In genomic region chr10:80320377-80320776, GRCh38 we compare ENCODE assay signal across 26 cellular contexts. TPM values are rescaled to one million over a fixed set of nuclear protein-coding genes. Genes with fewer than 3 reads are reported as not detected.
DNase-seq lines count a peak whose midpoint lies in the region; ATAC-seq, FAIRE-seq and TF ChIP-seq lines count a peak whose summit lies in the region.
"Had no signal": no experiment of that assay in that cellular context is flagged by ENCODE, and none has a peak within 500 bp of the region (broad histone marks: within the 10 kb centered on the region; RNA-seq: fewer than 3 reads in every experiment).

No MANE protein-coding gene starts in this region.

- intact Hi-C loops in body of pancreas (cut with DNase I) (no loop called here), HepG2 (cut with micrococcal nuclease; ENCODE audit: unreplicated experiment) (loop anchor here (1.0 to 5.0 kb wide), 2 partner anchors 58 to 135 kb away; no protein-coding TSS in a partner anchor)

- TF ChIP-seq EP300 in HepG2 (IDR thresholded peaks at IDR 0.05; ENCODE audit: low read depth in 2 of 2, low read length in 2 of 2) (peak in 1 of 2 experiments; percentile 40; a peak in 1 of 4 replicates), HepG2 (CRISPR knock-in tag; IDR thresholded peaks at IDR 0.05; ENCODE audit: borderline replicate concordance) (no peak)

- in situ Hi-C loops in HepG2 (cut with HindIII; ENCODE audit: extremely low pct_ligation_motif_present, low pct_unique_long_range_greater_than_20kb): no loop called here

- H3K27me3 ChIP-seq in body of pancreas: no peaks in the 10 kb centered on the region
- H3K27me3 ChIP-seq in HepG2 (ENCODE audit: control insufficient read depth in 1 of 2, insufficient read depth in 2 of 2, low read length in 2 of 2): no peaks in the 10 kb centered on the region

- H3K79me2 ChIP-seq in HepG2 (ENCODE audit: insufficient read depth, low read length): no peaks in the 10 kb centered on the region

- FAIRE-seq in HepG2 (lab: Jason Lieb, UNC): peak; percentile 15
- FAIRE-seq in urothelium cell line (lab: Jason Lieb, UNC): peak; percentile 40
- FAIRE-seq: G401.6, GM12878 had no signal

- TF ChIP-seq POLR2A in body of pancreas (IDR thresholded peaks at IDR 0.05): no peak
- no peak for TF ChIP-seq POLR2A in HepG2 (IDR thresholded peaks at IDR 0.05; ENCODE audit: insufficient read depth in 1 of 2, low read depth in 2 of 2, low read length in 2 of 2)

- peak; percentile 37 for DNase-seq in DMS53 (lab: John Stamatoyannopoulos, UW)
- no peak for DNase-seq in DMS53 treated with DMSO at 0.1 percent for 48 hours (lab: John Stamatoyannopoulos, UW; ENCODE audit: unreplicated experiment)
- no peak for DNase-seq in body of pancreas
- DNase-seq in HepG2 (ENCODE audit: low spot score): peak; percentile 39
- DNase-seq in urothelium cell line (ENCODE audit: low spot score): no peak
- DNase-seq in SIG-M5 treated with dmso at 0.1 percent for 504 hours (lab: John Stamatoyannopoulos, UW; ENCODE audit: unreplicated experiment): no peak
- DNase-seq in foreskin melanocyte: no peak
- DNase-seq in omental fat pad (ENCODE audit: low spot score): no peak
- DNase-seq: 8988T; CD4-positive, CD25-positive, alpha-beta regulatory T cell; H9; HFFc6; NCI-H1092; NCI-H1417 treated with DMSO at 0.1 percent for 48 hours; NCI-H1694 treated with DMSO at 0.1 percent for 48 hours; NCI-H2171; NCI-H226; NCI-H510A; NCI-H69; SHP77 had no signal

- no peak overlapping the region for H3K4me3 ChIP-seq in body of pancreas
- H3K4me3 ChIP-seq in HepG2 (replicated peaks in 1 of 3; ENCODE audit: insufficient read depth in 1 of 3, low read depth in 2 of 3, low read length in 3 of 3): no peak overlapping the region
- H3K4me3 ChIP-seq: GM12878, GM23338 had no signal

- H2AFZ ChIP-seq in HepG2 (ENCODE audit: low read length): no peak overlapping the region
- H2AFZ ChIP-seq: GM23338 had no signal

- H3K27ac ChIP-seq in body of pancreas (peak overlapping the region in 3 of 4 donors; percentile 67 to 73 (median 71)), HepG2 (ENCODE audit: extremely low read length, insufficient read depth, low read length) (peak overlapping the region; percentile 2)
- H3K27ac ChIP-seq: RWPE1 had no signal

- H3K4me1 ChIP-seq in body of pancreas (peaks cover 64% of the 10 kb centered on the region), HepG2 (ENCODE audit: insufficient read depth, low read length) (peaks cover 54% of the 10 kb centered on the region)

- H3K9ac ChIP-seq in HepG2 (ENCODE audit: insufficient read depth, low read depth, low read length): no peak overlapping the region

- ATAC-seq in body of pancreas (no peak), HepG2 (peak; percentile 95), omental fat pad (ENCODE audit: low FRiP score) (no peak)
- ATAC-seq: GM12878, GM23338 had no signal

- no peaks in the 10 kb centered on the region for H3K9me3 ChIP-seq in body of pancreas
- H3K9me3 ChIP-seq in HepG2 (ENCODE audit: low read length): no peaks in the 10 kb centered on the region

- H3K4me2 ChIP-seq in HepG2 (ENCODE audit: low read depth, low read length): peak overlapping the region; percentile 5; the same call in 1 of the 2 replicates
- H3K4me2 ChIP-seq: GM23338 had no signal

- no peaks in the 10 kb centered on the region for H4K20me1 ChIP-seq in HepG2 (ENCODE audit: insufficient read depth, low read length)

- POLR2A ChIA-PET in HepG2 (lab: Yijun Ruan, JAX): no interaction called here

- BruUV-seq in HepG2 (replicated peaks; lab: Mats Ljungman, UMichigan): no TSS peak

- no peak for TF ChIP-seq CTCF in body of pancreas (IDR thresholded peaks at IDR 0.05)
- TF ChIP-seq CTCF in HepG2 (CRISPR knock-in tag; IDR thresholded peaks at IDR 0.05): no peak
- TF ChIP-seq CTCF in omental fat pad (IDR thresholded peaks at IDR 0.05): no peak

- no peak for TF ChIP-seq RAD21 in HepG2 (CRISPR knock-in tag; IDR thresholded peaks at IDR 0.05)

- CTCF ChIA-PET in HepG2 (lab: Yijun Ruan, JAX; ENCODE audit: low intra/inter-chr PET ratio, low total read pairs): no interaction called here

- no peaks in the 10 kb centered on the region for H3K36me3 ChIP-seq in body of pancreas (replicated peaks in 1 of 2; ENCODE audit: insufficient read depth in 1 of 2, low read depth in 2 of 2)
- no peaks in the 10 kb centered on the region for H3K36me3 ChIP-seq in HepG2 (replicated peaks in 1 of 2; ENCODE audit: control insufficient read depth in 1 of 2, insufficient read depth in 2 of 2, low read length in 2 of 2)

RNA-seq across cellular contexts. Expression of gene MAT1A, which starts 30.9 kb away (rescaled TPM):
- total RNA-seq in body of pancreas: 10 to 100 TPM in 1 of 2 donors, 1 to 10 TPM in 1; 9.6 to 11.9 TPM
- 76.9 and 101 TPM in 2 replicates for total RNA-seq in HepG2 (2016; rRNA removed; fragmentation: Illumina TruSeq; extraction: Trizol)
- total RNA-seq in HepG2 (2016; cell fraction: cytosol; rRNA removed; fragmentation: Illumina TruSeq; extraction: Trizol; ENCODE audit: low read depth): 8.2 and 9.7 TPM in 2 replicates
- 77.4 and 101 TPM in 2 replicates for total RNA-seq in HepG2 (2016; cell fraction: insoluble cytoplasmic fraction; rRNA removed; fragmentation: Illumina TruSeq; extraction: Trizol)
- 35.3 and 36.5 TPM in 2 replicates for total RNA-seq in HepG2 (2016; cell fraction: membrane; rRNA removed; fragmentation: Illumina TruSeq; extraction: Trizol)
- total RNA-seq in HepG2 (2016; cell fraction: nucleus; rRNA removed; fragmentation: Illumina TruSeq; extraction: Trizol): 51.9 and 57.9 TPM in 2 replicates
- polyA plus RNA-seq in HepG2 (2011; rRNA removed): 57.1 and 71.8 TPM in 2 replicates
- 67.8 and 68.7 TPM in 2 replicates for polyA plus RNA-seq in HepG2 (2011; cell fraction: cytosol; rRNA removed)
- polyA plus RNA-seq in HepG2 (2011; cell fraction: nucleus; rRNA removed): 86.2 and 106 TPM in 2 replicates
- polyA plus RNA-seq in HepG2 (2012): 51.2 and 64.8 TPM in 2 replicates
- polyA plus RNA-seq in HepG2 (2016; cell fraction: cytosol; fragmentation: Illumina TruSeq; extraction: Trizol; ENCODE audit: low read depth): 7.9 and 9.8 TPM in 2 replicates
- 98.3 and 108 TPM in 2 replicates for polyA plus RNA-seq in HepG2 (2016; cell fraction: insoluble cytoplasmic fraction; fragmentation: Illumina TruSeq; extraction: Trizol; ENCODE audit: low read depth)
- 26.5 and 26.9 TPM in 2 replicates for polyA plus RNA-seq in HepG2 (2016; cell fraction: membrane; fragmentation: Illumina TruSeq; extraction: Trizol; ENCODE audit: low read depth)
- 93.4 and 100 TPM in 2 replicates for polyA plus RNA-seq in HepG2 (2016; cell fraction: nucleus; fragmentation: Illumina TruSeq; extraction: Trizol; ENCODE audit: insufficient read depth, low read depth)
- 0.07 and 103 TPM in 2 replicates for polyA minus RNA-seq in HepG2 (2011; rRNA and poly(A)+ RNA removed; ENCODE audit: low replicate concordance)
- 28.5 and 32.8 TPM in 2 replicates for polyA minus RNA-seq in HepG2 (2011; cell fraction: cytosol; rRNA and poly(A)+ RNA removed)
- 23.2 and 35.9 TPM in 2 replicates for polyA minus RNA-seq in HepG2 (2011; cell fraction: nucleus; rRNA and poly(A)+ RNA removed)
- not detected for total RNA-seq in omental fat pad
- total RNA-seq: CD4-positive, CD25-positive, alpha-beta regulatory T cell; HFFc6 had no signal
- polyA plus RNA-seq: BJ; CD4-positive, CD25-positive, alpha-beta regulatory T cell; GM12878 had no signal

RNA-seq across cellular contexts. Expression of gene DYDC1, which starts 36.2 kb away (rescaled TPM):
- not detected for total RNA-seq in body of pancreas
- total RNA-seq in HepG2 (2016; rRNA removed; fragmentation: Illumina TruSeq; extraction: Trizol): not detected in 2 replicates
- not detected in 2 replicates for total RNA-seq in HepG2 (2016; cell fraction: cytosol; rRNA removed; fragmentation: Illumina TruSeq; extraction: Trizol; ENCODE audit: low read depth)
- total RNA-seq in HepG2 (2016; cell fraction: insoluble cytoplasmic fraction; rRNA removed; fragmentation: Illumina TruSeq; extraction: Trizol): not detected in 2 replicates
- not detected in 2 replicates for total RNA-seq in HepG2 (2016; cell fraction: membrane; rRNA removed; fragmentation: Illumina TruSeq; extraction: Trizol)
- total RNA-seq in HepG2 (2016; cell fraction: nucleus; rRNA removed; fragmentation: Illumina TruSeq; extraction: Trizol): not detected in 2 replicates
- polyA plus RNA-seq in HepG2 (2011; rRNA removed): not detected in 2 replicates
- not detected in 2 replicates for polyA plus RNA-seq in HepG2 (2011; cell fraction: cytosol; rRNA removed)
- polyA plus RNA-seq in HepG2 (2011; cell fraction: nucleus; rRNA removed): not detected in 2 replicates
- not detected in 2 replicates for polyA plus RNA-seq in HepG2 (2012)
- not detected in 2 replicates for polyA plus RNA-seq in HepG2 (2016; cell fraction: cytosol; fragmentation: Illumina TruSeq; extraction: Trizol; ENCODE audit: low read depth)
- polyA plus RNA-seq in HepG2 (2016; cell fraction: insoluble cytoplasmic fraction; fragmentation: Illumina TruSeq; extraction: Trizol; ENCODE audit: low read depth): not detected in 2 replicates
- not detected in 2 replicates for polyA plus RNA-seq in HepG2 (2016; cell fraction: membrane; fragmentation: Illumina TruSeq; extraction: Trizol; ENCODE audit: low read depth)
- polyA plus RNA-seq in HepG2 (2016; cell fraction: nucleus; fragmentation: Illumina TruSeq; extraction: Trizol; ENCODE audit: insufficient read depth, low read depth): not detected in 2 replicates
- not detected in 2 replicates for polyA minus RNA-seq in HepG2 (2011; rRNA and poly(A)+ RNA removed; ENCODE audit: low replicate concordance)
- not detected in 2 replicates for polyA minus RNA-seq in HepG2 (2011; cell fraction: cytosol; rRNA and poly(A)+ RNA removed)
- polyA minus RNA-seq in HepG2 (2011; cell fraction: nucleus; rRNA and poly(A)+ RNA removed): not detected in 2 replicates
- not detected for total RNA-seq in omental fat pad
- total RNA-seq: CD4-positive, CD25-positive, alpha-beta regulatory T cell; Daoy; GM12878; GM23338; H9; HFFc6 had no signal
- polyA plus RNA-seq: BJ; CD4-positive, CD25-positive, alpha-beta regulatory T cell; GM12878; GM23338 had no signal

RNA-seq across cellular contexts. Expression of gene DYDC2, which starts 36.2 kb away (rescaled TPM):
- total RNA-seq in body of pancreas (not detected), HepG2 (2016; rRNA removed; fragmentation: Illumina TruSeq; extraction: Trizol) (2.3 and 4.2 TPM in 2 replicates), omental fat pad (not detected)
- 2.6 and 2.8 TPM in 2 replicates for total RNA-seq in HepG2 (2016; cell fraction: cytosol; rRNA removed; fragmentation: Illumina TruSeq; extraction: Trizol; ENCODE audit: low read depth)
- 2.9 and 3.6 TPM in 2 replicates for total RNA-seq in HepG2 (2016; cell fraction: insoluble cytoplasmic fraction; rRNA removed; fragmentation: Illumina TruSeq; extraction: Trizol)
- 6.5 and 7.7 TPM in 2 replicates for total RNA-seq in HepG2 (2016; cell fraction: membrane; rRNA removed; fragmentation: Illumina TruSeq; extraction: Trizol)
- 1.3 TPM in 2 replicates for total RNA-seq in HepG2 (2016; cell fraction: nucleus; rRNA removed; fragmentation: Illumina TruSeq; extraction: Trizol)
- 0.98 and 2.3 TPM in 2 replicates for polyA plus RNA-seq in HepG2 (2011; rRNA removed)
- 0.59 and 1.8 TPM in 2 replicates for polyA plus RNA-seq in HepG2 (2011; cell fraction: cytosol; rRNA removed)
- 0.27 and 1.1 TPM in 2 replicates for polyA plus RNA-seq in HepG2 (2011; cell fraction: nucleus; rRNA removed)
- polyA plus RNA-seq in HepG2 (2012): 4.0 and 6.8 TPM in 2 replicates
- polyA plus RNA-seq in HepG2 (2016; cell fraction: cytosol; fragmentation: Illumina TruSeq; extraction: Trizol; ENCODE audit: low read depth): 3.9 and 4.9 TPM in 2 replicates
- 3.9 and 4.6 TPM in 2 replicates for polyA plus RNA-seq in HepG2 (2016; cell fraction: insoluble cytoplasmic fraction; fragmentation: Illumina TruSeq; extraction: Trizol; ENCODE audit: low read depth)
- polyA plus RNA-seq in HepG2 (2016; cell fraction: membrane; fragmentation: Illumina TruSeq; extraction: Trizol; ENCODE audit: low read depth): 6.4 and 7.3 TPM in 2 replicates
- 3.3 and 6.0 TPM in 2 replicates for polyA plus RNA-seq in HepG2 (2016; cell fraction: nucleus; fragmentation: Illumina TruSeq; extraction: Trizol; ENCODE audit: insufficient read depth, low read depth)
- polyA minus RNA-seq in HepG2 (2011; rRNA and poly(A)+ RNA removed; ENCODE audit: low replicate concordance): 0.32 TPM in 1 of 2 replicates, not detected in the other
- polyA minus RNA-seq in HepG2 (2011; cell fraction: cytosol; rRNA and poly(A)+ RNA removed): 0.53 and 1.3 TPM in 2 replicates
- polyA minus RNA-seq in HepG2 (2011; cell fraction: nucleus; rRNA and poly(A)+ RNA removed): 0.62 TPM in 1 of 2 replicates, not detected in the other
- total RNA-seq: CD4-positive, CD25-positive, alpha-beta regulatory T cell; Daoy; GM12878; HFFc6 had no signal
- polyA plus RNA-seq: BJ; CD4-positive, CD25-positive, alpha-beta regulatory T cell had no signal

Comparison
In these comparisons a context has a peak if more than half of its experiments do, and no peak if none do; other contexts are left out.
1. DNase-seq: peak in DMS53 (single experiment) and HepG2 (single experiment); none in DMS53 treated with DMSO at 0.1 percent for 48 hours (single experiment), body of pancreas (0 of 4), urothelium cell line (single experiment), SIG-M5 treated with dmso at 0.1 percent for 504 hours (single experiment), foreskin melanocyte (single experiment) and omental fat pad (single experiment).
2. RNA of gene MAT1A, which starts 30.9 kb away (total RNA-seq): 8.2 to 101 TPM in HepG2 and 9.6 to 11.9 TPM in body of pancreas; not detected in omental fat pad; every median in the first group is over 4 times any median in the second.